Comparison of ENCODE assay signal across 8 cellular contexts in genomic region chr19:862529-863304, GRCh38. TPM values are rescaled to one million over a fixed set of nuclear protein-coding genes. Genes with fewer than 3 reads are reported as not detected.
A peak's percentile ranks its signal among the peaks of the same experiment; 100 is the strongest.
DNase-seq lines count a peak whose midpoint lies in the region; ATAC-seq and TF ChIP-seq lines count a peak whose summit lies in the region.

No MANE protein-coding gene starts in this region.

- H3K27me3 Mint-ChIP-seq in naive thymus-derived CD8-positive, alpha-beta T cell: peaks cover 0 to 8% (median 0%) of the 10 kb centered on the region in 5 donors

- H3K27me3 ChIP-seq in HUES64 (ENCODE audit: insufficient read depth, low read length) (peaks cover 27% of the 10 kb centered on the region), thyroid gland (no peaks in the 10 kb centered on the region)

- peak overlapping the region; percentile 52 to 90 (median 82) for H3K27ac Mint-ChIP-seq in naive thymus-derived CD8-positive, alpha-beta T cell

- H3K4me3 ChIP-seq in HUES64 (ENCODE audit: low read length) (peak overlapping the region; percentile 53), thyroid gland (replicated peaks in 1 of 3) (no peak overlapping the region)

- H3K27ac ChIP-seq in HUES64 (ENCODE audit: low read depth, low read length) (no peak overlapping the region), thyroid gland (no peak overlapping the region)

- intact Hi-C loops in thyroid gland (cut with DNase I): loop anchor here (5.0 kb wide), 2 partner anchors 55 to 120 kb away; partner anchors contain the start of genes KISS1R and WDR18

- ATAC-seq in naive thymus-derived CD8-positive, alpha-beta T cell: peak; percentile 47 to 68
- ATAC-seq in HG03354 (IDR thresholded peaks at IDR 0.05; ENCODE audit: poor library complexity, severe bottlenecking, unreplicated experiment): no peak

- no peaks in the 10 kb centered on the region for H3K4me1 ChIP-seq in HUES64 (ENCODE audit: insufficient read depth, low read length)
- H3K4me1 ChIP-seq in thyroid gland: peaks cover 4 to 6% of the 10 kb centered on the region in 2 donors

- peak; percentile 45 for DNase-seq in AG08395 (ENCODE audit: low spot score)
- peak; percentile 81 to 83 for DNase-seq in activated CD4-positive, alpha-beta T cell treated with anti-CD3 and anti-CD28 coated beads, Interleukin-2, amount 50 U/mL, for 48 hours
- peak; percentile 88 for DNase-seq in ecto neural progenitor cell (ENCODE audit: low spot score)
- DNase-seq in naive thymus-derived CD8-positive, alpha-beta T cell: peak; percentile 67 to 90 (median 80)
- peak; percentile 42 to 47 for DNase-seq in thyroid gland
- DNase-seq in H4 (ENCODE audit: low spot score): no peak

- peaks cover 9 to 26% (median 19%) of the 10 kb centered on the region in 4 donors for H3K4me1 Mint-ChIP-seq in naive thymus-derived CD8-positive, alpha-beta T cell

- no peak for TF ChIP-seq POLR2A in thyroid gland (IDR thresholded peaks at IDR 0.05)

- POLR2A ChIA-PET in naive thymus-derived CD8-positive, alpha-beta T cell (lab: Charles Lee): interaction anchor here (0.9 to 13.5 kb wide), 13 partner anchors 17 to 407 kb away, joined by 3 to 165 read pairs (median 9); partner anchors contain the start of genes CIRBP, KISS1R, MED16 and R3HDM4

- 19% methylated on average over 51 of the region's 51 CpGs for WGBS in HUES64
- WGBS in thyroid gland, 2 donors: 23 to 28% methylated on average over 23 to 27 of the region's 51 CpGs

- peaks cover 0 to 6% (median 0%) of the 10 kb centered on the region in 3 donors for H3K36me3 Mint-ChIP-seq in naive thymus-derived CD8-positive, alpha-beta T cell

- no peak for TF ChIP-seq CTCF in thyroid gland (IDR thresholded peaks at IDR 0.05)

- H3K9ac ChIP-seq in HUES64 (ENCODE audit: low read depth, low read length): no peak overlapping the region

- peak overlapping the region; percentile 64 to 85 (median 72) for H3K4me3 Mint-ChIP-seq in naive thymus-derived CD8-positive, alpha-beta T cell

- H3K9me3 Mint-ChIP-seq in naive thymus-derived CD8-positive, alpha-beta T cell: no peaks in the 10 kb centered on the region

- H3K9me3 ChIP-seq in HUES64 (ENCODE audit: insufficient read depth, low read depth, low read length) (no peaks in the 10 kb centered on the region), thyroid gland (no peaks in the 10 kb centered on the region)

- H3K36me3 ChIP-seq in HUES64 (ENCODE audit: insufficient read depth, low read length) (no peaks in the 10 kb centered on the region), thyroid gland (peaks cover 0 to 2% of the 10 kb centered on the region in 2 donors)

RNA-seq across cellular contexts. Expression of gene CFD, which starts 3.3 kb away (rescaled TPM):
- polyA plus RNA-seq in HUES64 (2013, experiment 1 of 2): 0.35 TPM
- not detected for polyA plus RNA-seq in HUES64 (2013, experiment 2 of 2)
- 1 to 10 TPM; 2.4 to 3.9 TPM for total RNA-seq in naive thymus-derived CD8-positive, alpha-beta T cell
- polyA plus RNA-seq in naive thymus-derived CD8-positive, alpha-beta T cell: 1 to 10 TPM; 3.6 to 10.0 (median 4.3) TPM
- total RNA-seq in thyroid gland: 1,000 to 10,000 TPM in 1 of 4 donors, 100 to 1,000 TPM in 3; 339 to 1,037 (median 506) TPM
- 2.3 and 3.5 TPM in 2 replicates for total RNA-seq in H4 (2014; rRNA removed; shearing (Covaris generic))

RNA-seq across cellular contexts. Expression of gene ELANE, which starts 10.6 kb away (rescaled TPM):
- polyA plus RNA-seq in HUES64 (2013, experiment 1 of 2): not detected
- not detected for polyA plus RNA-seq in HUES64 (2013, experiment 2 of 2)
- total RNA-seq in naive thymus-derived CD8-positive, alpha-beta T cell: not detected
- not detected for polyA plus RNA-seq in naive thymus-derived CD8-positive, alpha-beta T cell
- 1 to 10 TPM in 3 of 4 donors, not detected in 1; 1.9 to 2.1 (median 2.1) TPM for total RNA-seq in thyroid gland
- not detected in 2 replicates for total RNA-seq in H4 (2014; rRNA removed; shearing (Covaris generic))

RNA-seq across cellular contexts. Expression of gene PRTN3, which starts 21.9 kb away (rescaled TPM):
- not detected for polyA plus RNA-seq in HUES64 (2013, experiment 1 of 2)
- polyA plus RNA-seq in HUES64 (2013, experiment 2 of 2): not detected
- not detected for total RNA-seq in naive thymus-derived CD8-positive, alpha-beta T cell
- polyA plus RNA-seq in naive thymus-derived CD8-positive, alpha-beta T cell: not detected
- total RNA-seq in thyroid gland: not detected
- 0.72 TPM in 1 of 2 replicates, not detected in the other for total RNA-seq in H4 (2014; rRNA removed; shearing (Covaris generic))

RNA-seq across cellular contexts. Expression of gene MED16, which starts 30.3 kb away (rescaled TPM):
- polyA plus RNA-seq in HUES64 (2013, experiment 1 of 2): 53.6 TPM
- 56.6 TPM for polyA plus RNA-seq in HUES64 (2013, experiment 2 of 2)
- 10 to 100 TPM; 65.9 to 68.8 TPM for total RNA-seq in naive thymus-derived CD8-positive, alpha-beta T cell
- polyA plus RNA-seq in naive thymus-derived CD8-positive, alpha-beta T cell: 100 to 1,000 TPM in 1 of 3 donors, 10 to 100 TPM in 2; 54.3 to 117 (median 72.4) TPM
- 10 to 100 TPM; 33.2 to 66.5 (median 54.3) TPM for total RNA-seq in thyroid gland
- 16.6 and 27.4 TPM in 2 replicates for total RNA-seq in H4 (2014; rRNA removed; shearing (Covaris generic))

RNA-seq across cellular contexts. Expression of gene RNU6-9, which starts 30.6 kb away (rescaled TPM):
- polyA plus RNA-seq in HUES64 (2013, experiment 1 of 2): under 0.01 TPM
- under 0.01 TPM for polyA plus RNA-seq in HUES64 (2013, experiment 2 of 2)
- total RNA-seq in naive thymus-derived CD8-positive, alpha-beta T cell: not detected
- not detected for polyA plus RNA-seq in naive thymus-derived CD8-positive, alpha-beta T cell
- not detected for total RNA-seq in thyroid gland
- total RNA-seq in H4 (2014; rRNA removed; shearing (Covaris generic)): not detected in 2 replicates

Comparison
In these comparisons a context has a peak if more than half of its experiments do, and no peak if none do; other contexts are left out.
1. RNA of gene CFD, which starts 3.3 kb away (total RNA-seq): 339 to 1,037 TPM in thyroid gland; 2.4 to 3.9 TPM in naive thymus-derived CD8-positive, alpha-beta T cell and 2.3 to 3.5 TPM in H4; every median in the first group is over 10 times any median in the second.